ENCODE assay signal across 18 cellular contexts in genomic region chr4:93303440-93303839, GRCh38.
A peak's percentile ranks its signal among the peaks of the same experiment; 100 is the strongest.
DNase-seq lines count a peak whose midpoint lies in the region; ATAC-seq, FAIRE-seq and TF ChIP-seq lines count a peak whose summit lies in the region.
"Had no signal": no experiment of that assay in that cellular context is flagged by ENCODE, and none has a peak within 500 bp of the region (broad histone marks: within the 10 kb centered on the region; RNA-seq: fewer than 3 reads in every experiment).

No MANE protein-coding gene starts in this region.

- H3K27me3 ChIP-seq in OCI-LY1 (ENCODE audit: insufficient read depth, low read length) = no peaks in the 10 kb centered on the region
- H3K27me3 ChIP-seq in keratinocyte (ENCODE audit: control insufficient read depth, extremely low read depth, insufficient read depth, low read length) = no peaks in the 10 kb centered on the region
- H3K27me3 ChIP-seq: SJCRH30 had no signal

- peak; percentile 69 for FAIRE-seq in keratinocyte (lab: Jason Lieb, UNC)
- FAIRE-seq: H54 had no signal

- H3K27ac Mint-ChIP-seq in activated CD4-positive, alpha-beta T cell treated with anti-CD3 and anti-CD28 coated beads for 36 hours = no peak overlapping the region
- H3K27ac Mint-ChIP-seq in activated CD4-positive, alpha-beta memory T cell treated with anti-CD3 and anti-CD28 coated beads for 36 hours = no peak overlapping the region
- H3K27ac Mint-ChIP-seq: HFFc6 had no signal

- POLR2A ChIA-PET in activated CD4-positive, alpha-beta T cell treated with anti-CD3 and anti-CD28 coated beads for 36 hours (lab: Charles Lee) = no interaction called here
- POLR2A ChIA-PET in activated CD4-positive, alpha-beta memory T cell treated with anti-CD3 and anti-CD28 coated beads for 36 hours (lab: Charles Lee) = no interaction called here

- dilution Hi-C loops in keratinocyte (cut with MboI; ENCODE audit: extremely low pct_ligation_motif_present, low sequenced_read_pairs) = no loop called here

- H3K4me1 ChIP-seq in OCI-LY1 (ENCODE audit: insufficient read depth, low read length, severe bottlenecking) = peaks cover 62% of the 10 kb centered on the region
- peaks cover 7% of the 10 kb centered on the region for H3K4me1 ChIP-seq in keratinocyte (ENCODE audit: control insufficient read depth, extremely low read depth, insufficient read depth, low read length)
- H3K4me1 ChIP-seq: SJCRH30 had no signal

- no peaks in the 10 kb centered on the region for H3K4me1 Mint-ChIP-seq in activated CD4-positive, alpha-beta T cell treated with anti-CD3 and anti-CD28 coated beads for 36 hours
- no peaks in the 10 kb centered on the region for H3K4me1 Mint-ChIP-seq in activated CD4-positive, alpha-beta memory T cell treated with anti-CD3 and anti-CD28 coated beads for 36 hours (ENCODE audit: low read depth)

- H3K4me3 Mint-ChIP-seq in activated CD4-positive, alpha-beta T cell treated with anti-CD3 and anti-CD28 coated beads for 36 hours = no peak overlapping the region
- H3K4me3 Mint-ChIP-seq in activated CD4-positive, alpha-beta memory T cell treated with anti-CD3 and anti-CD28 coated beads for 36 hours = no peak overlapping the region
- H3K4me3 Mint-ChIP-seq: HFFc6 had no signal

- peak; percentile 30 for ATAC-seq in activated CD4-positive, alpha-beta T cell treated with anti-CD3 and anti-CD28 coated beads for 36 hours
- ATAC-seq in HG02798 (IDR thresholded peaks at IDR 0.05; ENCODE audit: poor library complexity, unreplicated experiment) (peak; percentile 44), GM18519 (IDR thresholded peaks at IDR 0.05; ENCODE audit: low FRiP score, unreplicated experiment) (no peak)

- H3F3A ChIP-seq in OCI-LY1 (ENCODE audit: insufficient read depth, low read length) = no peaks in the 10 kb centered on the region

- H3K79me2 ChIP-seq in OCI-LY1 (ENCODE audit: insufficient read depth, low read length) (peaks cover 18% of the 10 kb centered on the region), keratinocyte (ENCODE audit: control insufficient read depth, insufficient read depth, low read length) (no peaks in the 10 kb centered on the region)

- H3K36me3 Mint-ChIP-seq in activated CD4-positive, alpha-beta T cell treated with anti-CD3 and anti-CD28 coated beads for 36 hours (ENCODE audit: low read depth) = no peaks in the 10 kb centered on the region
- H3K36me3 Mint-ChIP-seq in activated CD4-positive, alpha-beta memory T cell treated with anti-CD3 and anti-CD28 coated beads for 36 hours = no peaks in the 10 kb centered on the region

- H3K4me3 ChIP-seq in OCI-LY1 (ENCODE audit: low read depth, low read length, poor library complexity, severe bottlenecking) (peak overlapping the region; percentile 61), keratinocyte (ENCODE audit: control insufficient read depth in 2 of 3, extremely low read depth in 1 of 3, insufficient read depth in 2 of 3, low read depth in 1 of 3, low read length in 3 of 3) (no peak overlapping the region)
- H3K4me3 ChIP-seq: SJCRH30 had no signal

- H3K9me3 ChIP-seq in OCI-LY1 (ENCODE audit: low read length) = no peaks in the 10 kb centered on the region
- H3K9me3 ChIP-seq in keratinocyte (ENCODE audit: control insufficient read depth, low read depth, low read length) = no peaks in the 10 kb centered on the region
- H3K9me3 ChIP-seq: SJCRH30 had no signal

- intact Hi-C loops in activated CD4-positive, alpha-beta T cell treated with anti-CD3 and anti-CD28 coated beads for 36 hours (cut with DNase I, micrococcal nuclease) = no loop called here
- intact Hi-C loops in activated CD4-positive, alpha-beta memory T cell treated with anti-CD3 and anti-CD28 coated beads for 36 hours (cut with micrococcal nuclease) = no loop called here

- H3K36me3 ChIP-seq in OCI-LY1 (ENCODE audit: insufficient read depth, low read length) (no peaks in the 10 kb centered on the region), keratinocyte (ENCODE audit: control insufficient read depth in 2 of 2, extremely low read depth in 1 of 2, insufficient read depth in 2 of 2, low read length in 2 of 2) (no peaks in the 10 kb centered on the region)
- H3K36me3 ChIP-seq: SJCRH30 had no signal

- H3K9ac ChIP-seq in OCI-LY1 (ENCODE audit: low read length) = peak overlapping the region; percentile 32; the same call in 1 of the 2 replicates
- H3K9ac ChIP-seq in keratinocyte (ENCODE audit: control insufficient read depth, extremely low read depth, insufficient read depth, low read length) = no peak overlapping the region

- H3K9me3 Mint-ChIP-seq in activated CD4-positive, alpha-beta T cell treated with anti-CD3 and anti-CD28 coated beads for 36 hours (ENCODE audit: low read depth) = peaks cover 1% of the 10 kb centered on the region
- H3K9me3 Mint-ChIP-seq in activated CD4-positive, alpha-beta memory T cell treated with anti-CD3 and anti-CD28 coated beads for 36 hours = peaks cover 6% of the 10 kb centered on the region

- H3K9me1 ChIP-seq in keratinocyte (ENCODE audit: control insufficient read depth, extremely low read depth, insufficient read depth, low read length) = no peaks in the 10 kb centered on the region

- no peaks in the 10 kb centered on the region for H3K9me2 ChIP-seq in OCI-LY1 (ENCODE audit: low read depth, low read length)

- CTCF ChIA-PET in activated CD4-positive, alpha-beta T cell treated with anti-CD3 and anti-CD28 coated beads for 36 hours (lab: Charles Lee) = no interaction called here
- CTCF ChIA-PET in activated CD4-positive, alpha-beta memory T cell treated with anti-CD3 and anti-CD28 coated beads for 36 hours (lab: Charles Lee) = no interaction called here

- TF ChIP-seq CTCF in OCI-LY1 (IDR thresholded peaks at IDR 0.05; ENCODE audit: low read length) (no peak), keratinocyte (optimal IDR thresholded peaks at IDR 0.05 in 1 of 3, IDR thresholded peaks at IDR 0.05 in 1 of 3, conservative IDR thresholded peaks at IDR 0.05 in 1 of 3; ENCODE audit: extremely low read depth in 1 of 3, insufficient read depth in 2 of 3, low read length in 3 of 3) (no peak)

- H3K4me2 ChIP-seq in OCI-LY1 (ENCODE audit: low read length) = peak overlapping the region; percentile 58
- H3K4me2 ChIP-seq in keratinocyte (ENCODE audit: control insufficient read depth, extremely low read depth, insufficient read depth, low read depth, low read length) = no peak overlapping the region

- H4K20me1 ChIP-seq in OCI-LY1 (ENCODE audit: insufficient read depth, low read length) (no peaks in the 10 kb centered on the region), keratinocyte (ENCODE audit: control insufficient read depth, extremely low read depth, insufficient read depth, low read length) (no peaks in the 10 kb centered on the region)

- peak overlapping the region; percentile 87 for H3K27ac ChIP-seq in OCI-LY1 (ENCODE audit: low read depth, low read length, poor library complexity, severe bottlenecking)
- no peak overlapping the region for H3K27ac ChIP-seq in keratinocyte (ENCODE audit: control insufficient read depth, insufficient read depth, low read length)
- H3K27ac ChIP-seq: 22Rv1, C4-2B, SJCRH30 had no signal

- no peaks in the 10 kb centered on the region for H3K27me3 Mint-ChIP-seq in activated CD4-positive, alpha-beta T cell treated with anti-CD3 and anti-CD28 coated beads for 36 hours
- H3K27me3 Mint-ChIP-seq in activated CD4-positive, alpha-beta memory T cell treated with anti-CD3 and anti-CD28 coated beads for 36 hours = no peaks in the 10 kb centered on the region

- DNase-seq in activated CD4-positive, alpha-beta T cell treated with anti-CD3 and anti-CD28 coated beads for 36 hours = no peak
- no peak for DNase-seq in activated CD4-positive, alpha-beta T cell treated with anti-CD3 and anti-CD28 coated beads for 48 hours
- DNase-seq in keratinocyte (ENCODE audit: low read depth, low spot score) (no peak), NCI-H748 treated with DMSO at 0.1 percent for 48 hours (lab: John Stamatoyannopoulos, UW) (no peak)
- DNase-seq in activated CD4-positive, alpha-beta memory T cell treated with anti-CD3 and anti-CD28 coated beads for 36 hours = no peak
- DNase-seq: AML-193, DND-41, HFFc6, MV-4-11, NCI-H1694 treated with DMSO at 0.1 percent for 48 hours, NCI-H510A, SJCRH30 had no signal

- H2AFZ ChIP-seq in OCI-LY1 (ENCODE audit: low read length) (no peak overlapping the region), keratinocyte (ENCODE audit: control insufficient read depth, low read length) (no peak overlapping the region)
